Comparison of ENCODE assay signal across 14 cellular contexts in genomic region chr9:123825337-123825736, GRCh38.
DNase-seq lines count a peak whose midpoint lies in the region; ATAC-seq, FAIRE-seq and TF ChIP-seq lines count a peak whose summit lies in the region.
"Had no signal": no experiment of that assay in that cellular context is flagged by ENCODE, and none has a peak within 500 bp of the region (broad histone marks: within the 10 kb centered on the region; RNA-seq: fewer than 3 reads in every experiment).

No MANE protein-coding gene starts in this region.

- H3K4me1 ChIP-seq in A549, result peaks cover 2% of the 10 kb centered on the region
- H3K4me1 ChIP-seq: pancreas had no signal

- peaks cover 4% of the 10 kb centered on the region for H3K9me3 Mint-ChIP-seq in glutamatergic neuron (ENCODE audit: unreplicated experiment)

- no peak overlapping the region for H3K4me2 ChIP-seq in A549

- TF ChIP-seq CTCF in A549 (IDR thresholded peaks at IDR 0.05), result no peak
- 0 out of 2 replicates have a peak, but pooled peaks have one; percentile 7 for TF ChIP-seq CTCF in WI38 (IDR thresholded peaks at IDR 0.05; ENCODE audit: low read depth, low read length)
- TF ChIP-seq CTCF in glutamatergic neuron (IDR thresholded peaks at IDR 0.05; ENCODE audit: partially characterized antibody, unreplicated experiment), result peak; percentile 51
- TF ChIP-seq CTCF in D721Med (IDR thresholded peaks at IDR 0.05; ENCODE audit: insufficient read depth, missing control alignments), result no peak

- H3K27me3 Mint-ChIP-seq in glutamatergic neuron (ENCODE audit: unreplicated experiment), result no peaks in the 10 kb centered on the region
- H3K27me3 Mint-ChIP-seq: activated naive CD4-positive, alpha-beta T cell treated with anti-CD3 and anti-CD28 coated beads, Interleukin-2, amount 10 ng/mL, durations not matched to agents 7 days and 5 days had no signal

- CTCF ChIA-PET in A549 (lab: Yijun Ruan, JAX), result interaction anchor here (0.6 to 1.8 kb wide), 4 partner anchors 10 to 594 kb away, joined by 3 to 7 read pairs (median 4); no protein-coding TSS in a partner anchor

- peak in 1 of 2 experiments; percentile 52; a peak in 1 of 6 replicates for ATAC-seq in A549
- ATAC-seq in GM18867 (IDR thresholded peaks at IDR 0.05; ENCODE audit: unreplicated experiment), result no peak
- ATAC-seq: heart right ventricle, pancreas had no signal

- H3K4me1 Mint-ChIP-seq in glutamatergic neuron (ENCODE audit: low read depth, unreplicated experiment), result peaks cover 5% of the 10 kb centered on the region
- H3K4me1 Mint-ChIP-seq: activated naive CD4-positive, alpha-beta T cell treated with anti-CD3 and anti-CD28 coated beads, Interleukin-2, amount 10 ng/mL, durations not matched to agents 7 days and 5 days had no signal

- POLR2A ChIA-PET in A549 (lab: Yijun Ruan, JAX), result no interaction called here

- FAIRE-seq in A549 (lab: Jason Lieb, UNC), result no peak
- no peak for FAIRE-seq in D721Med (lab: Jason Lieb, UNC)
- FAIRE-seq: pancreas had no signal

- peaks cover 24% of the 10 kb centered on the region for H3K36me3 Mint-ChIP-seq in glutamatergic neuron (ENCODE audit: unreplicated experiment)

- H3K27ac ChIP-seq in A549, result no peak overlapping the region
- H3K27ac ChIP-seq: heart right ventricle, pancreas had no signal

- TF ChIP-seq EP300 in A549 (IDR thresholded peaks at IDR 0.05), result no peak

- intact Hi-C loops in posterior cingulate gyrus (cut with DNase I), result no loop called here

- TF ChIP-seq POLR2A in A549 (IDR thresholded peaks at IDR 0.05; ENCODE audit: low read length), result no peak

- H3K4me3 ChIP-seq in A549 (no peak overlapping the region), WI38 (ENCODE audit: low read depth, low read length) (no peak overlapping the region)
- H3K4me3 ChIP-seq: heart right ventricle, pancreas had no signal

- TF ChIP-seq RAD21 in A549 (conservative IDR thresholded peaks at IDR 0.05 in 1 of 2, IDR thresholded peaks at IDR 0.05 in 1 of 2), result no peak

- DNase-seq in A549 (ENCODE audit: low read depth in 1 of 2, low spot score in 1 of 2) (peak; percentile 11 to 23), HCEC 1CT (peak; percentile 16), glutamatergic neuron (no peak), D721Med (ENCODE audit: insufficient read length, low spot score) (no peak), posterior cingulate gyrus (no peak), NCI-H748 (lab: John Stamatoyannopoulos, UW; ENCODE audit: unreplicated experiment) (no peak)
- DNase-seq: activated naive CD4-positive, alpha-beta T cell treated with anti-CD3 and anti-CD28 coated beads, Interleukin-2, amount 10 ng/mL, durations not matched to agents 7 days and 5 days; cortex of kidney; heart right ventricle; Karpas-422; NCI-H2171 treated with DMSO at 0.1 percent for 48 hours; pancreas had no signal

- WGBS in A549 (ENCODE audit: missing lambda C conversion rate), result 86% methylated on average over 3 of the region's 3 CpGs

- no peak overlapping the region for H3K4me3 Mint-ChIP-seq in glutamatergic neuron (ENCODE audit: unreplicated experiment)
- H3K4me3 Mint-ChIP-seq: activated naive CD4-positive, alpha-beta T cell treated with anti-CD3 and anti-CD28 coated beads, Interleukin-2, amount 10 ng/mL, durations not matched to agents 7 days and 5 days had no signal

- peaks cover 36% of the 10 kb centered on the region for H3K9me3 ChIP-seq in A549
- H3K9me3 ChIP-seq: pancreas had no signal

- H3K27ac Mint-ChIP-seq in glutamatergic neuron (ENCODE audit: unreplicated experiment), result no peak overlapping the region
- H3K27ac Mint-ChIP-seq: activated naive CD4-positive, alpha-beta T cell treated with anti-CD3 and anti-CD28 coated beads, Interleukin-2, amount 10 ng/mL, durations not matched to agents 7 days and 5 days had no signal

TF ChIP-seq in A549, 52 proteins besides CTCF, POLR2A, EP300 and RAD21:
- TF ChIP-seq EHF (CRISPR knock-in tag; IDR thresholded peaks at IDR 0.05) (no peak), MAZ (IDR thresholded peaks at IDR 0.05; ENCODE audit: borderline replicate concordance, low read depth, low read length) (no peak), HMGXB4 (CRISPR knock-in tag; IDR thresholded peaks at IDR 0.05; ENCODE audit: borderline replicate concordance) (no peak), CBX2 (IDR thresholded peaks at IDR 0.05; ENCODE audit: borderline replicate concordance, low read depth) (no peak), CEBPB (IDR thresholded peaks at IDR 0.05) (no peak), ELK1 (IDR thresholded peaks at IDR 0.05; ENCODE audit: low read depth, low read length) (no peak), HDAC2 (IDR thresholded peaks at IDR 0.05) (no peak)

Comparison
In these comparisons a context has a peak if more than half of its experiments do, and no peak if none do; other contexts are left out.
1. DNase-seq: peak in A549 (2 of 2) and HCEC 1CT (single experiment); none in glutamatergic neuron (single experiment), D721Med (single experiment), posterior cingulate gyrus (0 of 10) and NCI-H748 (single experiment).
2. CTCF ChIP-seq: peak in WI38 (single experiment) and glutamatergic neuron (single experiment); none in A549 (single experiment) and D721Med (single experiment).